In the genomic region with DNA sequence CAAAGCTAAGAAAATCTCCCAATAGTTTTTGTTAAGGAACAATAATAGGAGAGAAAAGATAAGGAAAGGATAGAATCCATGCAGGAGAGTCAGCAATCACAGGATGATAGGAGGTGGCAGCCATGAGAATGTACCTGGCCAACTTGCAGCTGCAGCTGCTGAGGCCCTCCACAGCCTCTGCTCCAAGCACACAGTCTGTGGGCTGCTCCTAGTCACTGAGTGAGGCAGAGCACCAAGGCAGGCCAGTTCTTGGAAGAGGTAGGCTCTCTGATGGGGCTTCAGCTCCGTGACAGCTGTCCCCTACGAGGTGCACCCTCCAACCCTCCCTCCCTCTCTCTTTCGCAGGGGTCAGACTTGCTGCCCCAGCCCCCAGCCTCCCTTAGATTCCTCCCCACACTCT, we compare ENCODE assay signal across 1 cellular context.
TF ChIP-seq lines count a peak whose summit lies in the region.

No MANE protein-coding gene starts in this region.

TF ChIP-seq in H1, 55 proteins besides CTCF, POLR2A, EP300 and RAD21:
- TF ChIP-seq, protein P1, sequence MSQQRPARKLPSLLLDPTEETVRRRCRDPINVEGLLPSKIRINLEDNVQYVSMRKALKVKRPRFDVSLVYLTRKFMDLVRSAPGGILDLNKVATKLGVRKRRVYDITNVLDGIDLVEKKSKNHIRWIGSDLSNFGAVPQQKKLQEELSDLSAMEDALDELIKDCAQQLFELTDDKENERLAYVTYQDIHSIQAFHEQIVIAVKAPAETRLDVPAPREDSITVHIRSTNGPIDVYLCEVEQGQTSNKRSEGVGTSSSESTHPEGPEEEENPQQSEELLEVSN (IDR thresholded peaks at IDR 0.05) = no peak
- TF ChIP-seq JUN (IDR thresholded peaks at IDR 0.05; ENCODE audit: low read depth, low read length) (no peak), SIX5 (IDR thresholded peaks at IDR 0.05; ENCODE audit: low read depth, low read length) (no peak), CEBPB (IDR thresholded peaks at IDR 0.05; ENCODE audit: low read depth, low read length) (no peak), SP4 (IDR thresholded peaks at IDR 0.05; ENCODE audit: low read length) (no peak), RFX5 (IDR thresholded peaks at IDR 0.05; ENCODE audit: borderline replicate concordance, low read depth, low read length) (no peak), GTF2F1 (IDR thresholded peaks at IDR 0.05; ENCODE audit: borderline replicate concordance, low read depth, low read length) (no peak), EGR1 (IDR thresholded peaks at IDR 0.05; ENCODE audit: borderline replicate concordance, low read depth, low read length) (no peak), CHD2 (IDR thresholded peaks at IDR 0.05; ENCODE audit: low read length) (no peak), SP1 (IDR thresholded peaks at IDR 0.05; ENCODE audit: low read depth, low read length) (no peak), EZH2 (IDR thresholded peaks at IDR 0.05; ENCODE audit: low read depth, low read length, severe bottlenecking) (no peak), SP2 (IDR thresholded peaks at IDR 0.05; ENCODE audit: low read length) (no peak), FOSL1 (IDR thresholded peaks at IDR 0.05; ENCODE audit: insufficient read depth, low read depth, low read length) (no peak), BACH1 (IDR thresholded peaks at IDR 0.05; ENCODE audit: low read length) (no peak), SIN3A (conservative IDR thresholded peaks at IDR 0.05 in 1 of 2, IDR thresholded peaks at IDR 0.05 in 1 of 2; ENCODE audit: low read depth in 1 of 2, low read length in 2 of 2) (no peak), SIRT6 (IDR thresholded peaks at IDR 0.05; ENCODE audit: low read length) (no peak), MAFK (IDR thresholded peaks at IDR 0.05; ENCODE audit: low read depth, low read length) (no peak), TAF1 (IDR thresholded peaks at IDR 0.05; ENCODE audit: low read depth, low read length) (no peak), ATF2 (IDR thresholded peaks at IDR 0.05; ENCODE audit: low read length) (no peak)
